ENCODE assay signal across 8 cellular contexts in genomic region chr15:38453971-38454686, GRCh38. TPM values are rescaled to one million over a fixed set of nuclear protein-coding genes. Genes with fewer than 3 reads are reported as not detected.
DNase-seq lines count a peak whose midpoint lies in the region; ATAC-seq, FAIRE-seq and TF ChIP-seq lines count a peak whose summit lies in the region.

Gene FAM98B, plus strand, starts transcription at chr15:38454127. Its CDS starts 35 bp downstream, at chr15:38454162.

- ATAC-seq in GM21390 (IDR thresholded peaks at IDR 0.05; ENCODE audit: unreplicated experiment): peak; percentile 89

- H2AFZ ChIP-seq in OCI-LY3 (ENCODE audit: low read depth, low read length): peak within 1 kb of the TSS; percentile 92

- H3K4me1 ChIP-seq in HUES48 (ENCODE audit: control insufficient read depth, insufficient read depth, low read length) (peaks cover 11% of the 10 kb centered on the region), OCI-LY3 (ENCODE audit: low read length) (peaks cover 33% of the 10 kb centered on the region), mononuclear cell (ENCODE audit: insufficient read depth, low read length) (peaks cover 12% of the 10 kb centered on the region)

- H3K4me3 ChIP-seq in HUES48 (ENCODE audit: low read depth, low read length) (peak within 1 kb of the TSS; percentile 87), OCI-LY3 (ENCODE audit: low read length) (peak within 1 kb of the TSS; percentile 93), epithelial cell of esophagus (ENCODE audit: low read length) (peak within 1 kb of the TSS; percentile 94), mononuclear cell (ENCODE audit: low read length) (peak within 1 kb of the TSS; percentile 98)

- H3K27ac ChIP-seq in HUES48 (ENCODE audit: low read depth, low read length) (peak within 1 kb of the TSS; percentile 99), OCI-LY3 (ENCODE audit: low read length) (peak within 1 kb of the TSS; percentile 69)

- DNase-seq in D721Med (ENCODE audit: insufficient read length, low spot score): peak; percentile 64
- DNase-seq in activated T-cell treated with anti-CD3 and anti-CD28 coated beads for 24 hours (ENCODE audit: low read depth): peak; percentile 89
- DNase-seq in epithelial cell of esophagus (ENCODE audit: low read depth): peak; percentile 90
- peak; percentile 62 to 77 for DNase-seq in stimulated activated CD8-positive, alpha-beta memory T cell treated with anti-CD3 and anti-CD28 coated beads, Interleukin-4, amount 100 ng/mL, for 1 hour (ENCODE audit: low read depth in 2 of 2, low spot score in 1 of 2)

- H3K9me3 ChIP-seq in HUES48 (ENCODE audit: control insufficient read depth, insufficient read depth, low read length) (no peaks in the 10 kb centered on the region), OCI-LY3 (ENCODE audit: insufficient read depth, low read length) (no peaks in the 10 kb centered on the region), mononuclear cell (ENCODE audit: low read depth, low read length) (no peaks in the 10 kb centered on the region)

- no peaks in the 10 kb centered on the region for H3K36me3 ChIP-seq in HUES48 (ENCODE audit: control insufficient read depth, insufficient read depth, low read length)
- H3K36me3 ChIP-seq in OCI-LY3 (replicated peaks; ENCODE audit: low read depth, low read length): peaks cover 22% of the 10 kb centered on the region

- peaks cover 29% of the 10 kb centered on the region for H4K20me1 ChIP-seq in OCI-LY3 (ENCODE audit: insufficient read depth, low read length)

- no peak for TF ChIP-seq CTCF in D721Med (IDR thresholded peaks at IDR 0.05; ENCODE audit: insufficient read depth, missing control alignments)
- TF ChIP-seq CTCF in OCI-LY3 (IDR thresholded peaks at IDR 0.05; ENCODE audit: low read depth, low read length): no peak; the same call in 1 of the 2 replicates
- TF ChIP-seq CTCF in epithelial cell of esophagus (IDR thresholded peaks at IDR 0.05; ENCODE audit: insufficient read depth, low read depth, low read length, missing control alignments): peak; percentile 2

- H3K9ac ChIP-seq in HUES48 (ENCODE audit: low read depth, low read length) (peak within 1 kb of the TSS; percentile 93), OCI-LY3 (ENCODE audit: low read length) (peak within 1 kb of the TSS; percentile 96)

- peak within 1 kb of the TSS; percentile 93 for H3K4me2 ChIP-seq in OCI-LY3 (ENCODE audit: low read length)

- FAIRE-seq in D721Med (lab: Jason Lieb, UNC): no peak

- H3K79me2 ChIP-seq in OCI-LY3 (ENCODE audit: low read length): peaks cover 52% of the 10 kb centered on the region

- H3K27me3 ChIP-seq in HUES48 (ENCODE audit: control insufficient read depth, insufficient read depth, low read length) (no peaks in the 10 kb centered on the region), OCI-LY3 (ENCODE audit: low read depth, low read length) (no peaks in the 10 kb centered on the region), mononuclear cell (ENCODE audit: insufficient read depth, low read length) (no peaks in the 10 kb centered on the region)

RNA-seq across cellular contexts. Expression of gene FAM98B, which starts in this region (rescaled TPM):
- total RNA-seq in mononuclear cell: 26.4 TPM

Comparison
In these comparisons a context has a peak if more than half of its experiments do, and no peak if none do; other contexts are left out.
1. Peak in every context shown above with its lines: DNase-seq, ATAC-seq, H3K4me3 ChIP-seq and H3K27ac ChIP-seq.